11 cellular contexts compared by ENCODE assay signal in genomic region chr7:134941185-134941900, GRCh38. TPM values are rescaled to one million over a fixed set of nuclear protein-coding genes. Genes with fewer than 3 reads are reported as not detected.
DNase-seq lines count a peak whose midpoint lies in the region; ATAC-seq, FAIRE-seq and TF ChIP-seq lines count a peak whose summit lies in the region.
"Had no signal": no experiment of that assay in that cellular context is flagged by ENCODE, and none has a peak within 500 bp of the region (broad histone marks: within the 10 kb centered on the region; RNA-seq: fewer than 3 reads in every experiment).

No MANE protein-coding gene starts in this region.

- ATAC-seq in T-helper 17 cell, result no peak
- ATAC-seq: Panc1 had no signal

- intact Hi-C loops in breast epithelium (cut with DNase I; ENCODE audit: low total_unique reads) (no loop called here), transverse colon (cut with DNase I; ENCODE audit: low total_unique reads) (loop anchor here (10.0 kb wide), 1 partner anchor 247 kb away; no protein-coding TSS in a partner anchor)

- no peaks in the 10 kb centered on the region for H3K36me3 Mint-ChIP-seq in T-helper 17 cell (ENCODE audit: low read depth)
- H3K36me3 Mint-ChIP-seq: naive B cell had no signal

- H3K27me3 ChIP-seq in breast epithelium, result no peaks in the 10 kb centered on the region
- no peaks in the 10 kb centered on the region for H3K27me3 ChIP-seq in kidney epithelial cell (ENCODE audit: control insufficient read depth, insufficient read depth, low read length)
- H3K27me3 ChIP-seq in transverse colon, result no peaks in the 10 kb centered on the region
- no peaks in the 10 kb centered on the region for H3K27me3 ChIP-seq in tibial nerve

- FAIRE-seq in HTR-8/SVneo (lab: Jason Lieb, UNC), result no peak

- H3K4me3 Mint-ChIP-seq in T-helper 17 cell, result no peak overlapping the region
- H3K4me3 Mint-ChIP-seq: naive B cell had no signal

- peaks cover 2% of the 10 kb centered on the region for H3K4me1 Mint-ChIP-seq in T-helper 17 cell
- H3K4me1 Mint-ChIP-seq: naive B cell had no signal

- no peaks in the 10 kb centered on the region for H3K9me3 ChIP-seq in breast epithelium
- no peaks in the 10 kb centered on the region for H3K9me3 ChIP-seq in transverse colon
- no peaks in the 10 kb centered on the region for H3K9me3 ChIP-seq in tibial nerve
- H3K9me3 ChIP-seq in T-helper 17 cell (ENCODE audit: control insufficient read depth, low read length, poor library complexity, severe bottlenecking), result no peaks in the 10 kb centered on the region

- H3K27me3 Mint-ChIP-seq in T-helper 17 cell, result peaks cover 22% of the 10 kb centered on the region

- DNase-seq in HTR-8/SVneo (ENCODE audit: insufficient read length, low spot score) (peak; percentile 73), breast epithelium (ENCODE audit: low spot score in 2 of 2) (peak in 1 of 2 donors; percentile 39), kidney epithelial cell (ENCODE audit: low read depth) (peak; percentile 94), transverse colon (no peak), tibial nerve (ENCODE audit: low spot score in 2 of 2) (no peak), T-helper 17 cell (no peak), NOMO-1 (lab: John Stamatoyannopoulos, UW; ENCODE audit: unreplicated experiment in 2 of 2) (no peak)
- DNase-seq: activated CD8-positive, alpha-beta memory T cell treated with anti-CD3 and anti-CD28 coated beads, Interleukin-2, amount 50 U/mL, for 4 hours; MM.1S; naive B cell had no signal

- H3K36me3 ChIP-seq in breast epithelium (no peaks in the 10 kb centered on the region), kidney epithelial cell (ENCODE audit: control insufficient read depth, insufficient read depth, low read length) (no peaks in the 10 kb centered on the region), transverse colon (peaks cover 0 to 5% (median 2%) of the 10 kb centered on the region in 4 donors), tibial nerve (peaks cover 0 to 9% (median 0%) of the 10 kb centered on the region in 3 donors)

- no peak for TF ChIP-seq POLR2A in breast epithelium (IDR thresholded peaks at IDR 0.05)
- TF ChIP-seq POLR2A in transverse colon (IDR thresholded peaks at IDR 0.05), result no peak
- no peak for TF ChIP-seq POLR2A in tibial nerve (IDR thresholded peaks at IDR 0.05)

- TF ChIP-seq CTCF in breast epithelium (IDR thresholded peaks at IDR 0.05), result no peak
- no peak for TF ChIP-seq CTCF in kidney epithelial cell (IDR thresholded peaks at IDR 0.05; ENCODE audit: insufficient read depth, low read length, poor library complexity, severe bottlenecking)
- TF ChIP-seq CTCF in transverse colon (IDR thresholded peaks at IDR 0.05), result no peak
- no peak for TF ChIP-seq CTCF in tibial nerve (IDR thresholded peaks at IDR 0.05)

- no peak overlapping the region for H3K27ac Mint-ChIP-seq in T-helper 17 cell
- H3K27ac Mint-ChIP-seq: naive B cell had no signal

- in situ Hi-C loops in transverse colon (cut with MboI; ENCODE audit: low pct_ligation_motif_present in 1 of 4, low pct_unique_long_range_greater_than_20kb in 1 of 4, low sequenced_read_pairs in 3 of 4), result no loop called here

- TF ChIP-seq EP300 in transverse colon (IDR thresholded peaks at IDR 0.05; ENCODE audit: low read depth) (no peak), tibial nerve (IDR thresholded peaks at IDR 0.05) (peak in 1 of 2 donors; percentile 21)

- H3K4me3 ChIP-seq in breast epithelium (no peak overlapping the region), kidney epithelial cell (ENCODE audit: low read depth, low read length) (no peak overlapping the region), transverse colon (no peak overlapping the region), tibial nerve (no peak overlapping the region)

- 46 to 61% methylated on average over 3 of the region's 3 CpGs for WGBS in transverse colon (ENCODE audit: low coverage in 1 of 2), 2 donors
- WGBS in tibial nerve, 2 donors, result 55 to 59% methylated on average over 3 of the region's 3 CpGs

- H3K4me1 ChIP-seq in breast epithelium, result no peaks in the 10 kb centered on the region
- H3K4me1 ChIP-seq in transverse colon, result peaks cover 0 to 6% (median 0%) of the 10 kb centered on the region in 4 donors
- peaks cover 0 to 30% (median 8%) of the 10 kb centered on the region in 4 donors for H3K4me1 ChIP-seq in tibial nerve

- H3K27ac ChIP-seq in breast epithelium, result peak overlapping the region; percentile 8 to 68
- H3K27ac ChIP-seq in transverse colon, result peak overlapping the region; percentile 16 to 51 (median 48)
- peak overlapping the region in 2 of 4 donors; percentile 29 to 40 for H3K27ac ChIP-seq in tibial nerve

RNA-seq across cellular contexts. Expression of gene AGBL3, which starts 45.0 kb away (rescaled TPM):
- total RNA-seq in breast epithelium (1 to 10 TPM; 2.2 to 5.1 (median 4.3) TPM), kidney epithelial cell (1.0 and 1.6 TPM in 2 replicates), transverse colon (1 to 10 TPM in 2 of 4 donors, under 1 TPM in 1, not detected in 1; 0.41 to 2.6 (median 1.1) TPM), tibial nerve (1 to 10 TPM; 1.3 to 3.1 (median 1.9) TPM), T-helper 17 cell (1 to 10 TPM; 2.1 to 2.4 TPM)

Comparison
In these comparisons a context has a peak if more than half of its experiments do, and no peak if none do; other contexts are left out.
1. DNase-seq: peak in HTR-8/SVneo (single experiment) and kidney epithelial cell (single experiment); none in transverse colon (single experiment), tibial nerve (0 of 2), T-helper 17 cell (0 of 3) and NOMO-1 (0 of 2).